2 cellular contexts compared by ENCODE assay signal in the genomic region with DNA sequence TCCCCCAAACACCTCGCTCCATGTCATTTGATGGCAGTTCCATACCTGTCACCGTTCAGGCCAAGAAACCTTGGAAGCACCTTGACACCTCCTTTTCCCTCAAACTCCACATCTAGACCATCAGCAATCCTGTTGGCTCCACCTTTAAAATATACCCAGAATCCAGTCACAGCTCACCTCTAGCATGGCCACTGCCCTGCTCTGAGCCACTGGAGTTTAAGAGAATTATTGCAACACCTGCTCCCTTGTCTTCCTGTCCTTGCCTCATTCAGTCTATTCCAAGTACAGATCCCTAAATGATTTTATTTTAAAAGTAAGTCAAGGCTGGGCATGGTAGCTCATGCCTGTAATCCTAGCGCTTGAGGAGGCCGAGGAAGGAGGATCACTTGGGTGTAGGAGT.
TF ChIP-seq lines count a peak whose summit lies in the region.

No MANE protein-coding gene starts in this region.

TF ChIP-seq in IMR-90, 13 proteins besides CTCF, POLR2A, EP300 and RAD21:
- TF ChIP-seq MAFK (IDR thresholded peaks at IDR 0.05; ENCODE audit: low read depth, low read length): no peak

TF ChIP-seq in K562, 482 proteins besides CTCF, POLR2A, EP300 and RAD21:
- TF ChIP-seq, protein P1, sequence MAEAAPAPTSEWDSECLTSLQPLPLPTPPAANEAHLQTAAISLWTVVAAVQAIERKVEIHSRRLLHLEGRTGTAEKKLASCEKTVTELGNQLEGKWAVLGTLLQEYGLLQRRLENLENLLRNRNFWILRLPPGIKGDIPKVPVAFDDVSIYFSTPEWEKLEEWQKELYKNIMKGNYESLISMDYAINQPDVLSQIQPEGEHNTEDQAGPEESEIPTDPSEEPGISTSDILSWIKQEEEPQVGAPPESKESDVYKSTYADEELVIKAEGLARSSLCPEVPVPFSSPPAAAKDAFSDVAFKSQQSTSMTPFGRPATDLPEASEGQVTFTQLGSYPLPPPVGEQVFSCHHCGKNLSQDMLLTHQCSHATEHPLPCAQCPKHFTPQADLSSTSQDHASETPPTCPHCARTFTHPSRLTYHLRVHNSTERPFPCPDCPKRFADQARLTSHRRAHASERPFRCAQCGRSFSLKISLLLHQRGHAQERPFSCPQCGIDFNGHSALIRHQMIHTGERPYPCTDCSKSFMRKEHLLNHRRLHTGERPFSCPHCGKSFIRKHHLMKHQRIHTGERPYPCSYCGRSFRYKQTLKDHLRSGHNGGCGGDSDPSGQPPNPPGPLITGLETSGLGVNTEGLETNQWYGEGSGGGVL (CRISPR knock-in tag; IDR thresholded peaks at IDR 0.05): 0 out of 2 replicates have a peak, but pooled peaks have one; percentile 18
- TF ChIP-seq U2AF2 (optimal IDR thresholded peaks at IDR 0.05; ENCODE audit: low read depth, low read length) (no peak), SMARCA5 (IDR thresholded peaks at IDR 0.05) (no peak), NFRKB (IDR thresholded peaks at IDR 0.05; ENCODE audit: low read depth) (peak; percentile 20; the same call in 1 of the 2 replicates), CEBPB (tag; IDR thresholded peaks at IDR 0.05) (peak; percentile 39; the same call in 1 of the 2 replicates), DDX20 (tag; IDR thresholded peaks at IDR 0.05; ENCODE audit: low read depth) (no peak), PHF20 (IDR thresholded peaks at IDR 0.05; ENCODE audit: partially characterized antibody) (no peak), TEAD2 (tag; IDR thresholded peaks at IDR 0.05) (0 out of 2 replicates have a peak, but pooled peaks have one; percentile 4), CEBPG (CRISPR knock-in tag; IDR thresholded peaks at IDR 0.05) (no peak), CEBPG (tag; conservative IDR thresholded peaks at IDR 0.05 in 1 of 2, IDR thresholded peaks at IDR 0.05 in 1 of 2) (peak in 1 of 2 experiments; percentile 48; a peak in 1 of 4 replicates), KLF6 (CRISPR knock-in tag; IDR thresholded peaks at IDR 0.05; ENCODE audit: borderline replicate concordance) (0 out of 2 replicates have a peak, but pooled peaks have one; percentile 53), MYC (IDR thresholded peaks at IDR 0.05; ENCODE audit: low read depth, low read length) (no peak), MYC (CRISPR knock-in tag; IDR thresholded peaks at IDR 0.05; ENCODE audit: borderline replicate concordance, low read depth) (0 out of 2 replicates have a peak, but pooled peaks have one; percentile 43)
- TF ChIP-seq, protein P2, sequence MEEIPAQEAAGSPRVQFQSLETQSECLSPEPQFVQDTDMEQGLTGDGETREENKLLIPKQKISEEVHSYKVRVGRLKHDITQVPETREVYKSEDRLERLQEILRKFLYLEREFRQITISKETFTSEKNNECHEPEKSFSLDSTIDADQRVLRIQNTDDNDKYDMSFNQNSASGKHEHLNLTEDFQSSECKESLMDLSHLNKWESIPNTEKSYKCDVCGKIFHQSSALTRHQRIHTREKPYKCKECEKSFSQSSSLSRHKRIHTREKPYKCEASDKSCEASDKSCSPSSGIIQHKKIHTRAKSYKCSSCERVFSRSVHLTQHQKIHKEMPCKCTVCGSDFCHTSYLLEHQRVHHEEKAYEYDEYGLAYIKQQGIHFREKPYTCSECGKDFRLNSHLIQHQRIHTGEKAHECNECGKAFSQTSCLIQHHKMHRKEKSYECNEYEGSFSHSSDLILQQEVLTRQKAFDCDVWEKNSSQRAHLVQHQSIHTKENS (CRISPR knock-in tag; IDR thresholded peaks at IDR 0.05): no peak
- TF ChIP-seq, protein P3, sequence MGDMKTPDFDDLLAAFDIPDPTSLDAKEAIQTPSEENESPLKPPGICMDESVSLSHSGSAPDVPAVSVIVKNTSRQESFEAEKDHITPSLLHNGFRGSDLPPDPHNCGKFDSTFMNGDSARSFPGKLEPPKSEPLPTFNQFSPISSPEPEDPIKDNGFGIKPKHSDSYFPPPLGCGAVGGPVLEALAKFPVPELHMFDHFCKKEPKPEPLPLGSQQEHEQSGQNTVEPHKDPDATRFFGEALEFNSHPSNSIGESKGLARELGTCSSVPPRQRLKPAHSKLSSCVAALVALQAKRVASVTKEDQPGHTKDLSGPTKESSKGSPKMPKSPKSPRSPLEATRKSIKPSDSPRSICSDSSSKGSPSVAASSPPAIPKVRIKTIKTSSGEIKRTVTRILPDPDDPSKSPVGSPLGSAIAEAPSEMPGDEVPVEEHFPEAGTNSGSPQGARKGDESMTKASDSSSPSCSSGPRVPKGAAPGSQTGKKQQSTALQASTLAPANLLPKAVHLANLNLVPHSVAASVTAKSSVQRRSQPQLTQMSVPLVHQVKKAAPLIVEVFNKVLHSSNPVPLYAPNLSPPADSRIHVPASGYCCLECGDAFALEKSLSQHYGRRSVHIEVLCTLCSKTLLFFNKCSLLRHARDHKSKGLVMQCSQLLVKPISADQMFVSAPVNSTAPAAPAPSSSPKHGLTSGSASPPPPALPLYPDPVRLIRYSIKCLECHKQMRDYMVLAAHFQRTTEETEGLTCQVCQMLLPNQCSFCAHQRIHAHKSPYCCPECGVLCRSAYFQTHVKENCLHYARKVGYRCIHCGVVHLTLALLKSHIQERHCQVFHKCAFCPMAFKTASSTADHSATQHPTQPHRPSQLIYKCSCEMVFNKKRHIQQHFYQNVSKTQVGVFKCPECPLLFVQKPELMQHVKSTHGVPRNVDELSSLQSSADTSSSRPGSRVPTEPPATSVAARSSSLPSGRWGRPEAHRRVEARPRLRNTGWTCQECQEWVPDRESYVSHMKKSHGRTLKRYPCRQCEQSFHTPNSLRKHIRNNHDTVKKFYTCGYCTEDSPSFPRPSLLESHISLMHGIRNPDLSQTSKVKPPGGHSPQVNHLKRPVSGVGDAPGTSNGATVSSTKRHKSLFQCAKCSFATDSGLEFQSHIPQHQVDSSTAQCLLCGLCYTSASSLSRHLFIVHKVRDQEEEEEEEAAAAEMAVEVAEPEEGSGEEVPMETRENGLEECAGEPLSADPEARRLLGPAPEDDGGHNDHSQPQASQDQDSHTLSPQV (IDR thresholded peaks at IDR 0.05): peak; percentile 47; the same call in 1 of the 2 replicates
